8 cellular contexts compared by ENCODE assay signal in the genomic region with DNA sequence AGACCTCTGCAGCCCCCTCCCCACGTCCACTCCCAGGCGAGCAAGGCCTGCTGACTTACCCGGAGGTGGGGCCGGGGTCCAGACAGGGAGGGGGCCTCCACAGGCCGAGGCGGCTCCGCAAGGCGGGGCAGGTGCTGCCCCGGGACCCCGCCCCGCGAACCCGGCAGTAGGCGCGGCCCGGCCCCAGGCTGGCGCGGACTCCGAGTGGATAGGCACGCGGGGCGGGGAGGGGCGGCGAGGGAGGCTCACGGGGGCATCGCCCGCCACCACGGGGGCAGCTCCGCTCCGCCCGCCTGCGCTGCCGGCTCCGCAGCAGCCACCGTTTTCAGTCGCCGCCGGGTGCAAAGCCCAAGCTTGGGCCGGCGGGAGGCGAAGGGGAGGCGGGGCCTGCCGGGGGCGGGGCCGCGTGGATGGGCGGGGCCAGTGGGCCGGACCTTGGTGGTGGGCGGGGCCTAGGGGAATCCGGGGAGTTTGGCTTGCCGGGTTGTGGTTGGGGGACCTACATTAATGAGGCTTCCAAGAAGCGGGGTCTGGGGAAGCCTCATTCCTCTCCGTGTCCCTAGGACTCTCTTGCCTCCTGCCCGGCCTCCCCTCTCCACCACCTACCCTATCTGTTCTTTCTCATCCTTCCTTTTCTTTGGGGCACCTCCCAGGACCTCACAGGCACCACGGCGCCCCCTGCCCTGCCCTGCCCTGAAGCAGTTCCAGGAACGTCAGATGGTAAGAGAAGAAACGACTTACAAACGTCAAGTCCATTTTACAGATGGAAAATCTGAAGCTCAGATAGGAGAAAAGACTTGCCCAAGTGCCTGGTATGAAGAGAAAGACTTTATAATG. TPM values are rescaled to one million over a fixed set of nuclear protein-coding genes. Genes with fewer than 3 reads are reported as not detected.
A peak's percentile ranks its signal among the peaks of the same experiment; 100 is the strongest.
DNase-seq lines count a peak whose midpoint lies in the region; ATAC-seq and TF ChIP-seq lines count a peak whose summit lies in the region.

RIMS3 (minus strand) TSS at position 348 of the 837 bp plus-strand sequence. CDS start 23,757 bp downstream, outside the sequence.

- POLR2A ChIA-PET in A673 (lab: Charles Lee; ENCODE audit: low non-redundant PET), result interaction anchor here (0.6 kb wide), 1 partner anchor 150 kb away, joined by 7 read pairs; no protein-coding TSS in a partner anchor

- intact Hi-C loops in A673 (cut with micrococcal nuclease; ENCODE audit: unreplicated experiment), result no loop called here

- peak within 1 kb of the TSS; percentile 89 for H3K4me3 ChIP-seq in A673 (ENCODE audit: low read depth, low read length, poor library complexity, severe bottlenecking)
- H3K4me3 ChIP-seq in lung, result peak within 1 kb of the TSS; percentile 59

- no TSS peak for BruUV-seq in A673 (replicated peaks; lab: Mats Ljungman, UMichigan)

- H3K27me3 ChIP-seq in A673 (replicated peaks; ENCODE audit: insufficient read depth, low read depth, low read length, poor library complexity) (no peaks in the 10 kb centered on the region), lung (ENCODE audit: control insufficient read depth, insufficient read depth) (no peaks in the 10 kb centered on the region)

- H3K27ac ChIP-seq in A673 (ENCODE audit: low read depth, low read length, poor library complexity, severe bottlenecking) (peak within 1 kb of the TSS; percentile 4), lung (ENCODE audit: low read depth in 1 of 2, low read length in 1 of 2) (no peak within 1 kb of the TSS)

- 1% methylated on average over 52 to 59 of the region's 59 CpGs for whole genome bisulfite sequencing in lung, 2 donors

- ATAC-seq in GM18861 (IDR thresholded peaks at IDR 0.05; ENCODE audit: unreplicated experiment) (peak; percentile 49), HG03108 (IDR thresholded peaks at IDR 0.05; ENCODE audit: unreplicated experiment) (peak; percentile 53), lung (ENCODE audit: insufficient read depth, low FRiP score) (peak; percentile 86)

- no peaks in the 10 kb centered on the region for H3K36me3 ChIP-seq in A673 (ENCODE audit: insufficient read depth, low read length, poor library complexity, severe bottlenecking)
- no peaks in the 10 kb centered on the region for H3K36me3 ChIP-seq in lung (ENCODE audit: control insufficient read depth in 2 of 2, insufficient read depth in 2 of 2, low read length in 2 of 2)

- CTCF ChIA-PET in A673 (lab: Charles Lee), result interaction anchor here (0.6 kb wide), 1 partner anchor 27 kb away, joined by 6 read pairs; no protein-coding TSS in a partner anchor

- H3K9me3 ChIP-seq in A673 (ENCODE audit: low read depth, low read length, poor library complexity, severe bottlenecking) (no peaks in the 10 kb centered on the region), lung (ENCODE audit: control insufficient read depth in 2 of 2, insufficient read depth in 1 of 2, low read length in 1 of 2) (no peaks in the 10 kb centered on the region)

- TF ChIP-seq CTCF in A673 (conservative IDR thresholded peaks at IDR 0.05; ENCODE audit: low read depth, low read length) (peak; percentile 55), lung (IDR thresholded peaks at IDR 0.05; ENCODE audit: control extremely low read depth, extremely low read depth) (no peak)

- H3K4me1 ChIP-seq in A673 (ENCODE audit: insufficient read depth, low read length, poor library complexity, severe bottlenecking), result peaks cover 28% of the 10 kb centered on the region
- peaks cover 0 to 12% of the 10 kb centered on the region in 2 donors for H3K4me1 ChIP-seq in lung (ENCODE audit: control insufficient read depth in 2 of 2, insufficient read depth in 2 of 2, low read length in 2 of 2)

- peak; percentile 79 for DNase-seq in A673 (ENCODE audit: low spot score)
- DNase-seq in NCI-H345 treated with DMSO at 0.1 percent for 48 hours (lab: John Stamatoyannopoulos, UW; ENCODE audit: unreplicated experiment), result peak; percentile 49
- peak; percentile 69 to 79 for DNase-seq in activated CD4-positive, alpha-beta T cell treated with anti-CD3 and anti-CD28 coated beads, Interleukin-2, amount 50 U/mL, for 24 hours (ENCODE audit: low read depth in 1 of 2, low spot score in 1 of 2)
- peak; percentile 59 for DNase-seq in dermis blood vessel endothelial cell
- peak; percentile 80 for DNase-seq in lung (ENCODE audit: low spot score)
- DNase-seq in stimulated activated CD4-positive, alpha-beta T cell treated with anti-CD3 and anti-CD28 coated beads, TNF-alpha, amount 100 ng/mL, for 48 hours (ENCODE audit: low read depth in 3 of 3), result peak; percentile 71 to 85 (median 81)

RNA-seq across cellular contexts. Expression of gene RIMS3, which starts in this region (rescaled TPM):
- total RNA-seq in A673 (2021), result 9.9 and 21.5 TPM in 2 replicates
- total RNA-seq in dermis blood vessel endothelial cell, result 0.28 and 0.34 TPM in 2 replicates
- total RNA-seq in lung, result 1 to 10 TPM; 1.7 to 5.5 TPM
- polyA plus RNA-seq in lung, result 1 to 10 TPM in 1 of 2 donors, under 1 TPM in 1; 0.93 to 1.3 TPM

Comparison
In these comparisons a context has a peak if more than half of its experiments do, and no peak if none do; other contexts are left out.
1. Peak in DNase-seq in dermis blood vessel endothelial cell; RNA of the gene not detected or under 1 TPM.